ENCODE assay signal across 27 cellular contexts in the genomic region with DNA sequence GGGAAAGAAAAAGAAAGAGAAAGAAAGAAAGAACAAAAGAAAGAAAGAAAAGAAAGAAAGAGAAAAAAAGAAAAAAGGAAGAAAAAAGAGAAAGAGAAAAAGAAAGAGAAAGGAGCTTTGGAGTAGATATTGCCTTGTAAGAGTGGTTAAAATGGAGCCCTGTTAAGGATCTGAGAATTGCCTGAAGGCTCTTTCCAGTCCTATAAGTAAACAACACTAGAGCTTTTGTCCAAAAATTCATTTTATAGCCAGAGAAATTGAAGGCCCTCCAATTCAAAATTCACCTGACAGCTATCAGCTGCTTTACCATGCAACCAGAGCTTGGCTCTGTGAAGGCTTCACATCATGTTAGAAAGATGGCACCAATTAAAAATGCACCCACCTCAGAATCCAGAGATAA.
"Had no signal": no experiment of that assay in that cellular context is flagged by ENCODE, and none has a peak within 500 bp of the region (broad histone marks: within the 10 kb centered on the region; RNA-seq: fewer than 3 reads in every experiment).

No MANE protein-coding gene starts in this region.

- H3K36me3 Mint-ChIP-seq: immature natural killer cell; mesothelial cell of epicardium; naive B cell; natural killer cell treated with Interleukin-12 subunit alpha and Interleukin-12 subunit beta and Interleukin-15 and Interleukin-18, amount 100 ng/mL, for 72 hours; stimulated activated naive B cell treated with anti-CD40 and anti-IgM and Interleukin-4, amounts not matched to agents 10 μg/mL and 1 μg/mL and 100 μg/mL, for 72 hours had no signal

- ATAC-seq: heart right ventricle; natural killer cell treated with Interleukin-12 subunit alpha and Interleukin-12 subunit beta and Interleukin-15 and Interleukin-18, amount 100 ng/mL, for 72 hours; right lobe of liver; stimulated activated naive B cell treated with anti-CD40 and anti-IgM and Interleukin-4, amounts not matched to agents 10 μg/mL and 1 μg/mL and 100 μg/mL, for 72 hours; stimulated activated naive CD8-positive, alpha-beta T cell treated with anti-CD3 and anti-CD28 coated beads, Interleukin-15, Interleukin-2, amounts not matched to agents 100 U/mL and 50 U/mL, for 24 hours; upper lobe of right lung had no signal

- H3K27me3 Mint-ChIP-seq: progenitor cell of endocrine pancreas had no signal

- H3K27ac Mint-ChIP-seq: immature natural killer cell; mesothelial cell of epicardium; naive B cell; natural killer cell treated with Interleukin-12 subunit alpha and Interleukin-12 subunit beta and Interleukin-15 and Interleukin-18, amount 100 ng/mL, for 72 hours; progenitor cell of endocrine pancreas; stimulated activated naive B cell treated with anti-CD40 and anti-IgM and Interleukin-4, amounts not matched to agents 10 μg/mL and 1 μg/mL and 100 μg/mL, for 72 hours had no signal

- FAIRE-seq: islet of Langerhans, kidney, urothelium cell line had no signal

- H3K4me3 Mint-ChIP-seq: immature natural killer cell; mesothelial cell of epicardium; naive B cell; natural killer cell treated with Interleukin-12 subunit alpha and Interleukin-12 subunit beta and Interleukin-15 and Interleukin-18, amount 100 ng/mL, for 72 hours; stimulated activated naive B cell treated with anti-CD40 and anti-IgM and Interleukin-4, amounts not matched to agents 10 μg/mL and 1 μg/mL and 100 μg/mL, for 72 hours had no signal

- H3K4me3 ChIP-seq: heart right ventricle, left ventricle myocardium inferior, lung, ovary, right atrium auricular region, right lobe of liver, stomach, testis, tibial artery, upper lobe of right lung had no signal

- H3K4me1 ChIP-seq: right lobe of liver, stomach, tibial artery had no signal

- H3K36me3 ChIP-seq: heart right ventricle, left ventricle myocardium inferior, ovary, right atrium auricular region, right lobe of liver, stomach, tibial artery, upper lobe of right lung had no signal

- H3K4me1 Mint-ChIP-seq: immature natural killer cell; mesothelial cell of epicardium; naive B cell; stimulated activated naive B cell treated with anti-CD40 and anti-IgM and Interleukin-4, amounts not matched to agents 10 μg/mL and 1 μg/mL and 100 μg/mL, for 72 hours had no signal

- H3K9me3 ChIP-seq: heart right ventricle, left ventricle myocardium inferior, ovary, right atrium auricular region, right lobe of liver, stomach, testis, tibial artery, upper lobe of right lung had no signal

- H3K27ac ChIP-seq: heart right ventricle, left ventricle myocardium inferior, ovary, right atrium auricular region, right lobe of liver, stomach, testis, tibial artery, upper lobe of right lung had no signal

- DNase-seq: heart right ventricle; hypothalamus; immature natural killer cell; kidney; left ventricle myocardium inferior; mesendoderm; naive B cell; ovary; right lobe of liver; stimulated activated CD4-positive, alpha-beta T cell treated with anti-CD3 and anti-CD28 coated beads, Interleukin-12 subunit alpha, Interleukin-12 subunit beta, amount 100 ng/mL, for 4 hours; stimulated activated CD4-positive, alpha-beta T cell treated with anti-CD3 and anti-CD28 coated beads, Interleukin-15, amount 100 ng/mL, for 24 hours; stimulated activated CD4-positive, alpha-beta T cell treated with anti-CD3 and anti-CD28 coated beads, Interleukin-2, amount 100 ng/mL, for 24 hours; stimulated activated CD4-positive, alpha-beta T cell treated with anti-CD3 and anti-CD28 coated beads, Interleukin-4, amount 100 ng/mL, for 1 hour; stimulated activated naive B cell treated with anti-CD40 and anti-IgM and Interleukin-4, amounts not matched to agents 10 μg/mL and 1 μg/mL and 100 μg/mL, for 72 hours; stimulated activated naive CD8-positive, alpha-beta T cell treated with anti-CD3 and anti-CD28 coated beads, Interleukin-15, Interleukin-2, amounts not matched to agents 100 U/mL and 50 U/mL, for 24 hours; stomach; testis; tibial artery; trophoblast cell; upper lobe of right lung had no signal

- H3K9me3 Mint-ChIP-seq: natural killer cell treated with Interleukin-12 subunit alpha and Interleukin-12 subunit beta and Interleukin-15 and Interleukin-18, amount 100 ng/mL, for 72 hours had no signal

- H3K27me3 ChIP-seq: heart right ventricle, ovary, right atrium auricular region, right lobe of liver, testis, upper lobe of right lung had no signal
